ENCODE assay signal across 8 cellular contexts in genomic region chr5:66307647-66308257, GRCh38.
A peak's percentile ranks its signal among the peaks of the same experiment; 100 is the strongest.
DNase-seq lines count a peak whose midpoint lies in the region; ATAC-seq, FAIRE-seq and TF ChIP-seq lines count a peak whose summit lies in the region.

No MANE protein-coding gene starts in this region.

- no peaks in the 10 kb centered on the region for H3K79me2 ChIP-seq in K562 (ENCODE audit: control insufficient read depth, insufficient read depth, low read length)

- H3K36me3 Mint-ChIP-seq in CD4-positive, alpha-beta T cell (ENCODE audit: low read depth), result no peaks in the 10 kb centered on the region
- no peaks in the 10 kb centered on the region for H3K36me3 Mint-ChIP-seq in stimulated activated effector memory CD8-positive, alpha-beta T cell treated with anti-CD3 and anti-CD28 coated beads, Interleukin-12 subunit alpha, Interleukin-12 subunit beta, amount 100 ng/mL, for 72 hours

- H3K4me3 Mint-ChIP-seq in CD4-positive, alpha-beta T cell, result no peak overlapping the region
- no peak overlapping the region for H3K4me3 Mint-ChIP-seq in stimulated activated effector memory CD8-positive, alpha-beta T cell treated with anti-CD3 and anti-CD28 coated beads, Interleukin-12 subunit alpha, Interleukin-12 subunit beta, amount 100 ng/mL, for 72 hours

- no peaks in the 10 kb centered on the region for H3K27me3 ChIP-seq in CD4-positive, alpha-beta T cell (ENCODE audit: control insufficient read depth, insufficient read depth, low read length)
- H3K27me3 ChIP-seq in K562 (ENCODE audit: control insufficient read depth in 2 of 2, insufficient read depth in 2 of 2, low read length in 2 of 2) (peaks cover 0 to 7% of the 10 kb centered on the region in 2 experiments; a peak in 1 of 5 replicates), iPS DF 6.9 (ENCODE audit: control insufficient read depth, insufficient read depth, low read length) (no peaks in the 10 kb centered on the region; the same call in 1 of the 2 replicates)

- WGBS in K562 (ENCODE audit: insufficient coverage, low coverage, missing lambda C conversion rate), result 0% methylated on average over 6 of the region's 6 CpGs
- no CpG with 5 or more reads among the region's 6 CpGs for WGBS in iPS DF 6.9 (ENCODE audit: insufficient coverage, insufficient read length)

- H3K36me3 ChIP-seq in K562 (ENCODE audit: control insufficient read depth, insufficient read depth, low read length) (no peaks in the 10 kb centered on the region), iPS DF 6.9 (ENCODE audit: control insufficient read depth, insufficient read depth, low read length) (no peaks in the 10 kb centered on the region)

- FAIRE-seq in K562 (lab: Jason Lieb, UNC), result peak; percentile 84

- H3K9ac ChIP-seq in K562 (ENCODE audit: insufficient read depth in 1 of 2, low read depth in 2 of 2, low read length in 2 of 2), result no peak overlapping the region

- H3K9me3 Mint-ChIP-seq in CD4-positive, alpha-beta T cell, result no peaks in the 10 kb centered on the region
- no peaks in the 10 kb centered on the region for H3K9me3 Mint-ChIP-seq in stimulated activated effector memory CD8-positive, alpha-beta T cell treated with anti-CD3 and anti-CD28 coated beads, Interleukin-12 subunit alpha, Interleukin-12 subunit beta, amount 100 ng/mL, for 72 hours

- peaks cover 10% of the 10 kb centered on the region for H3K4me1 Mint-ChIP-seq in CD4-positive, alpha-beta T cell (ENCODE audit: low read depth)
- H3K4me1 Mint-ChIP-seq in stimulated activated effector memory CD8-positive, alpha-beta T cell treated with anti-CD3 and anti-CD28 coated beads, Interleukin-12 subunit alpha, Interleukin-12 subunit beta, amount 100 ng/mL, for 72 hours, result peaks cover 5% of the 10 kb centered on the region

- peak; percentile 48 for ATAC-seq in CD4-positive, alpha-beta T cell (ENCODE audit: poor library complexity)
- ATAC-seq in GM18868 (IDR thresholded peaks at IDR 0.05; ENCODE audit: unreplicated experiment) (peak; percentile 76), HG03520 (IDR thresholded peaks at IDR 0.05; ENCODE audit: unreplicated experiment) (peak; percentile 74), K562 (peak; percentile 94)
- ATAC-seq in stimulated activated effector memory CD8-positive, alpha-beta T cell treated with anti-CD3 and anti-CD28 coated beads, Interleukin-12 subunit alpha, Interleukin-12 subunit beta, amount 100 ng/mL, for 72 hours, result peak; percentile 60

- H4K20me1 ChIP-seq in K562 (replicated peaks; ENCODE audit: control insufficient read depth, insufficient read depth, low read length), result no peaks in the 10 kb centered on the region

- in situ Hi-C loops in K562 (cut with MboI), result loop anchor here (10.0 kb wide), 1 partner anchor 907 kb away; no protein-coding TSS in a partner anchor

- no peak for TF ChIP-seq EP300 in K562 (IDR thresholded peaks at IDR 0.05; ENCODE audit: low read length)

- H3K27ac ChIP-seq in CD4-positive, alpha-beta T cell (ENCODE audit: low read depth, low read length), result no peak overlapping the region
- H3K27ac ChIP-seq in K562 (ENCODE audit: extremely low read depth, low read depth, low read length), result no peak overlapping the region
- no peak overlapping the region for H3K27ac ChIP-seq in iPS DF 6.9 (ENCODE audit: low read length)

- TF ChIP-seq CTCF in CD4-positive, alpha-beta T cell (IDR thresholded peaks at IDR 0.05), result peak; percentile 86
- peak; percentile 64 to 89 (median 75) for TF ChIP-seq CTCF in K562 (IDR thresholded peaks at IDR 0.05 in 2 of 3, conservative IDR thresholded peaks at IDR 0.05 in 1 of 3; ENCODE audit: insufficient read depth in 2 of 3, low read depth in 1 of 3, low read length in 3 of 3)

- peak; percentile 82 to 93 for TF ChIP-seq RAD21 in K562 (CRISPR knock-in tag; conservative IDR thresholded peaks at IDR 0.05 in 1 of 2, IDR thresholded peaks at IDR 0.05 in 1 of 2)

- POLR2A ChIA-PET in CD4-positive, alpha-beta T cell (lab: Charles Lee), result no interaction called here
- POLR2A ChIA-PET in K562 (lab: Yijun Ruan, JAX), result interaction anchor here (0.6 to 0.7 kb wide), 2 partner anchors 109 to 432 kb away, joined by 3 to 4 read pairs; no protein-coding TSS in a partner anchor

- no peak for DNase-seq in CD4-positive, alpha-beta T cell
- DNase-seq in NCI-H748 (lab: John Stamatoyannopoulos, UW; ENCODE audit: unreplicated experiment), result peak; percentile 84
- peak; percentile 49 to 68 (median 53) for DNase-seq in K562 (ENCODE audit: extremely low read depth in 1 of 4, low spot score in 3 of 4)
- DNase-seq in iPS DF 6.9 (ENCODE audit: low read depth, low spot score), result peak; percentile 37
- DNase-seq in stimulated activated effector memory CD8-positive, alpha-beta T cell treated with anti-CD3 and anti-CD28 coated beads, Interleukin-12 subunit alpha, Interleukin-12 subunit beta, amount 100 ng/mL, for 72 hours (ENCODE audit: low spot score in 2 of 2), result no peak
- no peak for DNase-seq in activated CD4-positive, alpha-beta T cell treated with anti-CD3 and anti-CD28 coated beads for 1 hour

- no peaks in the 10 kb centered on the region for H3K9me3 ChIP-seq in CD4-positive, alpha-beta T cell (ENCODE audit: control insufficient read depth, low read length)
- H3K9me3 ChIP-seq in K562 (replicated peaks; ENCODE audit: control insufficient read depth, insufficient read depth, low read depth, low read length) (no peaks in the 10 kb centered on the region), iPS DF 6.9 (ENCODE audit: control insufficient read depth, insufficient read depth, low read length) (no peaks in the 10 kb centered on the region)

- no peaks in the 10 kb centered on the region for H3K9me1 ChIP-seq in K562 (ENCODE audit: control insufficient read depth, insufficient read depth, low read length)

- H3K27ac Mint-ChIP-seq in CD4-positive, alpha-beta T cell, result no peak overlapping the region
- no peak overlapping the region for H3K27ac Mint-ChIP-seq in stimulated activated effector memory CD8-positive, alpha-beta T cell treated with anti-CD3 and anti-CD28 coated beads, Interleukin-12 subunit alpha, Interleukin-12 subunit beta, amount 100 ng/mL, for 72 hours

- intact Hi-C loops in CD4-positive, alpha-beta T cell (cut with DNase I, micrococcal nuclease), result loop anchor here (5.0 to 10.0 kb wide), 3 partner anchors 543 to 1965 kb away; no protein-coding TSS in a partner anchor
- intact Hi-C loops in K562 (cut with micrococcal nuclease), result loop anchor here (2.0 to 10.0 kb wide), 9 partner anchors 69 to 901 kb away; no protein-coding TSS in a partner anchor

- H3K4me3 ChIP-seq in K562, result no peak overlapping the region
- no peak overlapping the region for H3K4me3 ChIP-seq in iPS DF 6.9 (ENCODE audit: low read length)

- H2AFZ ChIP-seq in K562 (ENCODE audit: low read depth, low read length), result no peak overlapping the region

- peaks cover 5% of the 10 kb centered on the region for H3K27me3 Mint-ChIP-seq in CD4-positive, alpha-beta T cell

- H3K4me2 ChIP-seq in K562 (ENCODE audit: insufficient read depth, low read length), result no peak overlapping the region

- CTCF ChIA-PET in CD4-positive, alpha-beta T cell (lab: Charles Lee), result interaction anchor here (0.7 to 2.0 kb wide), 4 partner anchors 9 to 449 kb away, joined by 3 to 6 read pairs (median 4); no protein-coding TSS in a partner anchor
- CTCF ChIA-PET in K562 (lab: Yijun Ruan, JAX; ENCODE audit: low intra/inter-chr PET ratio), result interaction anchor here (0.8 to 1.7 kb wide), 3 partner anchors 462 to 901 kb away, joined by 3 to 7 read pairs (median 3); no protein-coding TSS in a partner anchor

- no peaks in the 10 kb centered on the region; a peak in 2 of 5 replicates for H3K4me1 ChIP-seq in K562 (replicated peaks in 1 of 2; ENCODE audit: control insufficient read depth in 2 of 2, insufficient read depth in 2 of 2, low read length in 2 of 2)
- no peaks in the 10 kb centered on the region for H3K4me1 ChIP-seq in iPS DF 6.9 (ENCODE audit: control insufficient read depth, insufficient read depth, low read length)

- TF ChIP-seq POLR2A in K562 (conservative IDR thresholded peaks at IDR 0.05), result no peak

- no TSS peak for BruUV-seq in K562 (replicated peaks; lab: Mats Ljungman, UMichigan)

TF ChIP-seq in K562, 482 proteins besides CTCF, POLR2A, EP300 and RAD21 (continues in another document):
- TF ChIP-seq LARP7 (IDR thresholded peaks at IDR 0.05) (no peak), MXI1 (IDR thresholded peaks at IDR 0.05; ENCODE audit: low read depth, low read length) (no peak), SREBF2 (CRISPR knock-in tag; IDR thresholded peaks at IDR 0.05) (no peak), ZNF512 (tag; IDR thresholded peaks at IDR 0.05) (no peak), MXD1 (CRISPR knock-in tag; IDR thresholded peaks at IDR 0.05; ENCODE audit: borderline replicate concordance, poor library complexity, severe bottlenecking) (no peak), ZBTB5 (IDR thresholded peaks at IDR 0.05) (no peak), TAF15 (IDR thresholded peaks at IDR 0.05; ENCODE audit: low read depth, low read length) (no peak)

Comparison
In these comparisons a context has a peak if more than half of its experiments do, and no peak if none do; other contexts are left out.
1. DNase-seq: peak in NCI-H748 (single experiment), K562 (4 of 4) and iPS DF 6.9 (single experiment); none in CD4-positive, alpha-beta T cell (0 of 10), stimulated activated effector memory CD8-positive, alpha-beta T cell treated with anti-CD3 and anti-CD28 coated beads, Interleukin-12 subunit alpha, Interleukin-12 subunit beta, amount 100 ng/mL, for 72 hours (0 of 2) and activated CD4-positive, alpha-beta T cell treated with anti-CD3 and anti-CD28 coated beads for 1 hour (single experiment).
2. Peak in every context shown above with its lines, with median percentiles within 50 percentile points of each other: ATAC-seq.